ENCODE assay signal across 24 cellular contexts in the genomic region with DNA sequence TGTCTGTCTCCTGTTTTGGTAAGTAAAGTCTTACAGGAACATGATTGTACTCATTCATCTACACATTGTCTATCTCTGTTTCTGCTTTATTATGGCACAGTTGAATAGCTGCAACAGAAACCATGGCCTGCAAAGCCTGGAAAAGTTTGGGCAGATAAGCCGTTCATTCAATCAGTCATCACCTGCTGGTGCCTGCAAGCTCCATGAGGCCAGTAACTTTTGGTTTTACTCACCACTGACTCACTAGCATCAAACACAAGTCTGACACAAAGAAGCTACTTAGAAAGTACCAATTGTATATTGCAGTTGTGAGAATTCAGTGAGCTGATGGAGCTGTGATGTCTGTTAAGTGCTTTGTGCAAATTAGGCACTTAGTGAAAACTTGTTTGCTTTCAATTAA.
A peak's percentile ranks its signal among the peaks of the same experiment; 100 is the strongest.
DNase-seq lines count a peak whose midpoint lies in the region; ATAC-seq and TF ChIP-seq lines count a peak whose summit lies in the region.
"Had no signal": no experiment of that assay in that cellular context is flagged by ENCODE, and none has a peak within 500 bp of the region (broad histone marks: within the 10 kb centered on the region; RNA-seq: fewer than 3 reads in every experiment).

No MANE protein-coding gene starts in this region.

- peak overlapping the region in 1 of 2 experiments; percentile 33; a peak in 3 of 4 replicates for H4K8ac ChIP-seq in IMR-90 (ENCODE audit: low read depth in 2 of 2, low read length in 2 of 2)

- peaks cover 9% of the 10 kb centered on the region for H3K27me3 Mint-ChIP-seq in stimulated activated naive CD8-positive, alpha-beta T cell treated with anti-CD3 and anti-CD28 coated beads, Interleukin-15, amount 100 ng/mL, for 72 hours
- H3K27me3 Mint-ChIP-seq: activated CD4-positive, alpha-beta T cell treated with anti-CD3 and anti-CD28 coated beads, Interleukin-2, amount 10 ng/mL, durations not matched to agents 7 days and 5 days had no signal

- no peak overlapping the region for H2AFZ ChIP-seq in IMR-90 (replicated peaks; ENCODE audit: low read length, poor library complexity)

- H3K4me1 Mint-ChIP-seq in stimulated activated naive CD8-positive, alpha-beta T cell treated with anti-CD3 and anti-CD28 coated beads, Interleukin-15, amount 100 ng/mL, for 72 hours, result no peaks in the 10 kb centered on the region
- H3K4me1 Mint-ChIP-seq: activated CD4-positive, alpha-beta T cell treated with anti-CD3 and anti-CD28 coated beads, Interleukin-2, amount 10 ng/mL, durations not matched to agents 7 days and 5 days; activated naive CD4-positive, alpha-beta T cell treated with anti-CD3 and anti-CD28 coated beads, Interleukin-2, amount 50 U/mL, for 24 hours; nephron progenitor cell; T-cell had no signal

- dilution Hi-C loops in IMR-90 (cut with HindIII; ENCODE audit: low sequenced_read_pairs, unreplicated experiment), result no loop called here

- H3K14ac ChIP-seq in IMR-90 (replicated peaks; ENCODE audit: low read depth, low read length), result peak overlapping the region; percentile 36; the same call in 1 of the 2 replicates

- no peaks in the 10 kb centered on the region for H3K27me3 ChIP-seq in IMR-90 (ENCODE audit: control insufficient read depth, insufficient read depth, low read length)
- no peaks in the 10 kb centered on the region for H3K27me3 ChIP-seq in left ventricle myocardium inferior (ENCODE audit: low read depth)
- H3K27me3 ChIP-seq: BE2C, MG63 had no signal

- peak overlapping the region; percentile 98 for H2BK120ac ChIP-seq in IMR-90 (ENCODE audit: low read depth, low read length)

- H4K5ac ChIP-seq in IMR-90 (ENCODE audit: low read depth, low read length), result peak overlapping the region; percentile 82; the same call in 1 of the 2 replicates

- in situ Hi-C loops in IMR-90 (cut with MboI; ENCODE audit: low sequenced_read_pairs), result loop anchor here (10.0 kb wide), 1 partner anchor 371 kb away; a partner anchor contains a TSS

- H3K36me3 ChIP-seq in IMR-90 (ENCODE audit: control insufficient read depth, insufficient read depth, low read length) (no peaks in the 10 kb centered on the region), left ventricle myocardium inferior (no peaks in the 10 kb centered on the region)
- H3K36me3 ChIP-seq: BE2C, MG63 had no signal

- no CpG with 5 or more reads among the region's 1 CpG for WGBS in IMR-90 (ENCODE audit: extremely low coverage in 2 of 2, insufficient read length in 1 of 2), 2 experiments

- no peak for TF ChIP-seq RAD21 in IMR-90 (IDR thresholded peaks at IDR 0.05; ENCODE audit: low read length)

- H3K4me1 ChIP-seq in IMR-90 (ENCODE audit: control insufficient read depth, insufficient read depth, low read length) (peaks cover 10% of the 10 kb centered on the region; the same call in 1 of the 2 replicates), left ventricle myocardium inferior (peaks cover 32% of the 10 kb centered on the region)
- H3K4me1 ChIP-seq: BE2C had no signal

- no TSS peak for BruUV-seq in IMR-90 (replicated peaks; lab: Mats Ljungman, UMichigan)

- H2BK20ac ChIP-seq in IMR-90 (ENCODE audit: low read depth, low read length), result peak overlapping the region; percentile 93

- intact Hi-C loops in IMR-90 (cut with micrococcal nuclease), result no loop called here
- intact Hi-C loops in left ventricle myocardium inferior (cut with micrococcal nuclease), result no loop called here

- peak overlapping the region; percentile 33 for H3K18ac ChIP-seq in IMR-90 (ENCODE audit: low read depth, low read length)

- TF ChIP-seq CTCF in IMR-90 (conservative IDR thresholded peaks at IDR 0.05; ENCODE audit: low read depth, low read length) (no peak), left ventricle myocardium inferior (IDR thresholded peaks at IDR 0.05; ENCODE audit: borderline replicate concordance) (no peak)

- no peak overlapping the region for H2AK9ac ChIP-seq in IMR-90 (replicated peaks; ENCODE audit: low read depth, low read length, poor library complexity)

- no peak for TF ChIP-seq POLR2A in IMR-90 (IDR thresholded peaks at IDR 0.05; ENCODE audit: low read depth, low read length)

- peak overlapping the region; percentile 57; the same call in 2 of the 3 replicates for H2BK15ac ChIP-seq in IMR-90 (ENCODE audit: low read depth, low read length)

- peak overlapping the region; percentile 26; the same call in 1 of the 2 replicates for H3K56ac ChIP-seq in IMR-90 (ENCODE audit: extremely low read depth, insufficient read depth, low read length)

- peak overlapping the region; percentile 4 for H3K4ac ChIP-seq in IMR-90 (ENCODE audit: low read depth, low read length)

- H3K9me1 ChIP-seq in IMR-90 (ENCODE audit: insufficient read depth, low read length), result peaks cover 8% of the 10 kb centered on the region; the same call in 1 of the 2 replicates

- H3K4me3 ChIP-seq in IMR-90 (ENCODE audit: insufficient read depth, low read depth, low read length) (no peak overlapping the region), left ventricle myocardium inferior (no peak overlapping the region)
- H3K4me3 ChIP-seq: MG63 had no signal

- CTCF ChIA-PET in IMR-90 (lab: Yijun Ruan, JAX), result interaction anchor here (2.9 kb wide), 1 partner anchor 9 kb away, joined by 9 read pairs; no protein-coding TSS in a partner anchor

- H3K9me3 Mint-ChIP-seq in stimulated activated naive CD8-positive, alpha-beta T cell treated with anti-CD3 and anti-CD28 coated beads, Interleukin-15, amount 100 ng/mL, for 72 hours, result no peaks in the 10 kb centered on the region
- H3K9me3 Mint-ChIP-seq: activated CD4-positive, alpha-beta T cell treated with anti-CD3 and anti-CD28 coated beads, Interleukin-2, amount 10 ng/mL, durations not matched to agents 7 days and 5 days; activated naive CD4-positive, alpha-beta T cell treated with anti-CD3 and anti-CD28 coated beads, Interleukin-2, amount 50 U/mL, for 24 hours; mesothelial cell of epicardium; nephron progenitor cell; stimulated activated naive CD8-positive, alpha-beta T cell treated with anti-CD3 and anti-CD28 coated beads, Interleukin-15, Interleukin-2, amounts not matched to agents 100 ng/mL and 50 ng/mL, for 24 hours; T-cell had no signal

- no peaks in the 10 kb centered on the region for H3K9me3 ChIP-seq in IMR-90 (ENCODE audit: control insufficient read depth, insufficient read depth, low read length)
- H3K9me3 ChIP-seq in left ventricle myocardium inferior (replicated peaks), result no peaks in the 10 kb centered on the region
- H3K9me3 ChIP-seq: BE2C, MG63 had no signal

- H3K23ac ChIP-seq in IMR-90 (ENCODE audit: low read depth, low read length), result no peak overlapping the region

- no peak overlapping the region for H3K4me2 ChIP-seq in IMR-90 (ENCODE audit: low read depth, low read length)

- no peaks in the 10 kb centered on the region for H4K20me1 ChIP-seq in IMR-90 (ENCODE audit: insufficient read depth, low read length)

- H3K4me3 Mint-ChIP-seq in stimulated activated naive CD8-positive, alpha-beta T cell treated with anti-CD3 and anti-CD28 coated beads, Interleukin-15, amount 100 ng/mL, for 72 hours, result no peak overlapping the region
- H3K4me3 Mint-ChIP-seq: activated CD4-positive, alpha-beta T cell treated with anti-CD3 and anti-CD28 coated beads, Interleukin-2, amount 10 ng/mL, durations not matched to agents 7 days and 5 days; activated naive CD4-positive, alpha-beta T cell treated with anti-CD3 and anti-CD28 coated beads, Interleukin-2, amount 50 U/mL, for 24 hours; mesothelial cell of epicardium; nephron progenitor cell; stimulated activated naive CD8-positive, alpha-beta T cell treated with anti-CD3 and anti-CD28 coated beads, Interleukin-15, Interleukin-2, amounts not matched to agents 100 ng/mL and 50 ng/mL, for 24 hours; T-cell had no signal

- H4K91ac ChIP-seq in IMR-90 (ENCODE audit: insufficient read depth, low read depth, low read length), result peak overlapping the region; percentile 92

- no peaks in the 10 kb centered on the region for H3K79me1 ChIP-seq in IMR-90 (ENCODE audit: low read depth in 1 of 2, low read length in 2 of 2)

- peak overlapping the region; percentile 75 for H2BK5ac ChIP-seq in IMR-90 (ENCODE audit: low read depth, low read length, poor library complexity, severe bottlenecking)

- H2AK5ac ChIP-seq in IMR-90 (ENCODE audit: low read depth, low read length), result no peak overlapping the region

- peak overlapping the region; percentile 0; the same call in 1 of the 2 replicates for H3K27ac ChIP-seq in IMR-90 (ENCODE audit: insufficient read depth, low read length)
- H3K27ac ChIP-seq in left ventricle myocardium inferior (replicated peaks), result peak overlapping the region; percentile 24
- H3K27ac ChIP-seq: HL-60 had no signal

- no peak for DNase-seq in stimulated activated naive CD8-positive, alpha-beta T cell treated with anti-CD3 and anti-CD28 coated beads, Interleukin-15, amount 100 ng/mL, for 72 hours
- no peak for DNase-seq in stimulated activated naive CD8-positive, alpha-beta T cell treated with anti-CD3 and anti-CD28 coated beads, Interleukin-15, Interleukin-2, amounts not matched to agents 100 U/mL and 50 U/mL, for 24 hours
- DNase-seq in IMR-90, result peak; percentile 72
- DNase-seq in left ventricle myocardium inferior, result no peak
- DNase-seq in H4 (ENCODE audit: low spot score), result no peak
- DNase-seq in foreskin melanocyte, result no peak
- DNase-seq in activated CD8-positive, alpha-beta memory T cell treated with anti-CD3 and anti-CD28 coated beads, Interleukin-2, amount 50 U/mL, for 4 hours, result no peak
- DNase-seq: activated CD4-positive, alpha-beta T cell treated with anti-CD3 and anti-CD28 coated beads, Interleukin-2, amount 10 ng/mL, durations not matched to agents 7 days and 5 days; activated T-cell treated with anti-CD3 and anti-CD28 coated beads for 4 hours; BE2C; effector CD8-positive, alpha-beta T cell; left colon; MG63; NCI-H146; nephron progenitor cell; stimulated activated CD4-positive, alpha-beta T cell treated with anti-CD3 and anti-CD28 coated beads, Interleukin-2, amount 100 ng/mL, for 48 hours; T-cell; trophoblast cell had no signal

- POLR2A ChIA-PET in IMR-90 (lab: Charles Lee; ENCODE audit: unreplicated experiment), result no interaction called here

- peak overlapping the region in 1 of 2 donors; percentile 55 for H3K27ac Mint-ChIP-seq in stimulated activated naive CD8-positive, alpha-beta T cell treated with anti-CD3 and anti-CD28 coated beads, Interleukin-15, amount 100 ng/mL, for 72 hours
- H3K27ac Mint-ChIP-seq: activated CD4-positive, alpha-beta T cell treated with anti-CD3 and anti-CD28 coated beads, Interleukin-2, amount 10 ng/mL, durations not matched to agents 7 days and 5 days; activated naive CD4-positive, alpha-beta T cell treated with anti-CD3 and anti-CD28 coated beads, Interleukin-2, amount 50 U/mL, for 24 hours; mesothelial cell of epicardium; nephron progenitor cell; progenitor cell of endocrine pancreas; stimulated activated naive CD8-positive, alpha-beta T cell treated with anti-CD3 and anti-CD28 coated beads, Interleukin-15, Interleukin-2, amounts not matched to agents 100 ng/mL and 50 ng/mL, for 24 hours; T-cell had no signal

- no peak overlapping the region for H3K9ac ChIP-seq in IMR-90 (ENCODE audit: low read depth, low read length)

- peak; percentile 35 for ATAC-seq in stimulated activated naive CD8-positive, alpha-beta T cell treated with anti-CD3 and anti-CD28 coated beads, Interleukin-15, amount 100 ng/mL, for 72 hours
- ATAC-seq in stimulated activated naive CD8-positive, alpha-beta T cell treated with anti-CD3 and anti-CD28 coated beads, Interleukin-15, Interleukin-2, amounts not matched to agents 100 U/mL and 50 U/mL, for 24 hours, result no peak
- no peak for ATAC-seq in IMR-90 (ENCODE audit: low read depth)
- ATAC-seq: esophagus mucosa, left colon, T-cell had no signal
